ENCODE assay signal across 1 cellular context in the genomic region with DNA sequence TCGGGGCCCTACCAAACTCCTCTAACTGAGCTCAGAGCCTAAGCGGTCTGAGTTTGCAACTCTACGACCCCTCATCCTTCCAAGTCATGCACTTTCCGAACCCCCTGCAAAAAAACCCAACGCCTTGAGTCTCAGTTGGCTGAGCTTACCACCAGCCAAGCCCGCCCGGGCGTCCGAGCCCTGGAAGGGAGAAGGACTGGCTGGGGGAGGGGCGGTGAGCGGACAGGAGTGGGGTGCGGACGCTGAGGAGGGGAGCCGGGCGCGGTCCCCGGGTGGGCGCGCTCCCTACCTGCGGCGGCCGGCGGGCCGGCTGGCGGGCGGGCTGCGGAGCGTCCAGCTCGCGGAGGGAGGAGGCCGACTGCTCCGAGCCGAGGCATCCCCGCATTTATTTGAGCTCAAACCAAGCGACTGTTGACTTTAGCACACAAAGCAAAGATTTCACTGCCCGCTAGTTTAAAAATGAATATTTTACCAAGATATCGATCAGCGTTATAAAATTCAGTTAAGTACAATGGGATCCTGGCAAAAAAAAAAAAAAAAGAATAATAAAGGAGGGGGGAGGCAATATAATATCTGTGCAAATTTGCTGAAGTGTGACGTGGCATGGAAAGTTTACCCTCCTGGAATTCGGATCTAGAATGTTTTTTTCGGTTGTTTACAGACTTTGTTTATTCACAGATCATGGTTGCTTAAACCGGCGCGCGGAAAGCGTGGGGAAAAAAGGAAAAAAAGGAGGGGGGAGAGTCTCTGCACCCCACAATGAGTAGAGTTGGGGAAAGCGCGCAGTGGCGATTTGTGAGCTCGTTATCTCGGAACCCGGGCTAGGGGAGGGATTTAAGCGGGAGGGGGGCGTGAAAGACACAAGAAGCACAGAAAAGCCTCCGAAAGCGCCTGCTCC.
TF ChIP-seq lines count a peak whose summit lies in the region.

No MANE protein-coding gene starts in this region.

TF ChIP-seq in HepG2, 621 proteins besides CTCF, POLR2A, EP300 and RAD21 (continued from another document):
- no peak; the same call in 1 of the 2 replicates for TF ChIP-seq KAT7 (CRISPR knock-in tag; IDR thresholded peaks at IDR 0.05; ENCODE audit: borderline replicate concordance)
- TF ChIP-seq HDAC2 (CRISPR knock-in tag; IDR thresholded peaks at IDR 0.05) = no peak; the same call in 1 of the 2 replicates
- TF ChIP-seq ZSCAN21 (CRISPR knock-in tag; IDR thresholded peaks at IDR 0.05; ENCODE audit: borderline replicate concordance) = peak; percentile 65
- TF ChIP-seq, protein P1, sequence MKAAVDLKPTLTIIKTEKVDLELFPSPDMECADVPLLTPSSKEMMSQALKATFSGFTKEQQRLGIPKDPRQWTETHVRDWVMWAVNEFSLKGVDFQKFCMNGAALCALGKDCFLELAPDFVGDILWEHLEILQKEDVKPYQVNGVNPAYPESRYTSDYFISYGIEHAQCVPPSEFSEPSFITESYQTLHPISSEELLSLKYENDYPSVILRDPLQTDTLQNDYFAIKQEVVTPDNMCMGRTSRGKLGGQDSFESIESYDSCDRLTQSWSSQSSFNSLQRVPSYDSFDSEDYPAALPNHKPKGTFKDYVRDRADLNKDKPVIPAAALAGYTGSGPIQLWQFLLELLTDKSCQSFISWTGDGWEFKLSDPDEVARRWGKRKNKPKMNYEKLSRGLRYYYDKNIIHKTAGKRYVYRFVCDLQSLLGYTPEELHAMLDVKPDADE (CRISPR knock-in tag; IDR thresholded peaks at IDR 0.05) = no peak
- TF ChIP-seq, protein P2, sequence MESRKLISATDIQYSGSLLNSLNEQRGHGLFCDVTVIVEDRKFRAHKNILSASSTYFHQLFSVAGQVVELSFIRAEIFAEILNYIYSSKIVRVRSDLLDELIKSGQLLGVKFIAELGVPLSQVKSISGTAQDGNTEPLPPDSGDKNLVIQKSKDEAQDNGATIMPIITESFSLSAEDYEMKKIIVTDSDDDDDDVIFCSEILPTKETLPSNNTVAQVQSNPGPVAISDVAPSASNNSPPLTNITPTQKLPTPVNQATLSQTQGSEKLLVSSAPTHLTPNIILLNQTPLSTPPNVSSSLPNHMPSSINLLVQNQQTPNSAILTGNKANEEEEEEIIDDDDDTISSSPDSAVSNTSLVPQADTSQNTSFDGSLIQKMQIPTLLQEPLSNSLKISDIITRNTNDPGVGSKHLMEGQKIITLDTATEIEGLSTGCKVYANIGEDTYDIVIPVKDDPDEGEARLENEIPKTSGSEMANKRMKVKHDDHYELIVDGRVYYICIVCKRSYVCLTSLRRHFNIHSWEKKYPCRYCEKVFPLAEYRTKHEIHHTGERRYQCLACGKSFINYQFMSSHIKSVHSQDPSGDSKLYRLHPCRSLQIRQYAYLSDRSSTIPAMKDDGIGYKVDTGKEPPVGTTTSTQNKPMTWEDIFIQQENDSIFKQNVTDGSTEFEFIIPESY (CRISPR knock-in tag; IDR thresholded peaks at IDR 0.05) = no peak; the same call in 1 of the 2 replicates
- TF ChIP-seq ZFP90 (CRISPR knock-in tag; IDR thresholded peaks at IDR 0.05; ENCODE audit: borderline replicate concordance) = peak; percentile 17; the same call in 1 of the 2 replicates
- peak; percentile 92 for TF ChIP-seq RBFOX2 (IDR thresholded peaks at IDR 0.05; ENCODE audit: low read depth, low read length)
- no peak for TF ChIP-seq PAF1 (CRISPR knock-in tag; IDR thresholded peaks at IDR 0.05)
- TF ChIP-seq ZNF780A (CRISPR knock-in tag; IDR thresholded peaks at IDR 0.05) = no peak
- TF ChIP-seq ZNF331 (CRISPR knock-in tag; IDR thresholded peaks at IDR 0.05) = peak; percentile 38; the same call in 1 of the 2 replicates
- no peak for TF ChIP-seq HMGA1 (CRISPR knock-in tag; conservative IDR thresholded peaks at IDR 0.05)
- TF ChIP-seq PCBP1 (IDR thresholded peaks at IDR 0.05; ENCODE audit: borderline replicate concordance, low read depth, low read length) = 0 out of 2 replicates have a peak, but pooled peaks have one; percentile 35
- TF ChIP-seq PHF21A (CRISPR knock-in tag; IDR thresholded peaks at IDR 0.05) = peak; percentile 39; the same call in 1 of the 2 replicates
- TF ChIP-seq ZNF33A (CRISPR knock-in tag; IDR thresholded peaks at IDR 0.05; ENCODE audit: borderline replicate concordance) = no peak
- TF ChIP-seq ATF7 (IDR thresholded peaks at IDR 0.05) = no peak
- no peak; the same call in 1 of the 2 replicates for TF ChIP-seq ATF7 (CRISPR knock-in tag; IDR thresholded peaks at IDR 0.05)
- TF ChIP-seq PHF20 (CRISPR knock-in tag; IDR thresholded peaks at IDR 0.05) = no peak
- no peak for TF ChIP-seq ELK4 (CRISPR knock-in tag; IDR thresholded peaks at IDR 0.05; ENCODE audit: borderline replicate concordance)
- no peak for TF ChIP-seq CBX5 (CRISPR knock-in tag; IDR thresholded peaks at IDR 0.05; ENCODE audit: borderline replicate concordance)
- TF ChIP-seq DNMT3B (CRISPR knock-in tag; conservative IDR thresholded peaks at IDR 0.05) = no peak
- TF ChIP-seq MAF1 (CRISPR knock-in tag; IDR thresholded peaks at IDR 0.05; ENCODE audit: borderline replicate concordance) = no peak
- TF ChIP-seq AFF4 (CRISPR knock-in tag; IDR thresholded peaks at IDR 0.05) = no peak; the same call in 1 of the 2 replicates
- no peak for TF ChIP-seq POLR2AphosphoS2 (IDR thresholded peaks at IDR 0.05; ENCODE audit: low read depth, low read length)
- TF ChIP-seq MED1 (CRISPR knock-in tag; IDR thresholded peaks at IDR 0.05) = peak; percentile 77
- TF ChIP-seq NR0B2 (CRISPR knock-in tag; IDR thresholded peaks at IDR 0.05) = no peak; the same call in 1 of the 2 replicates
- TF ChIP-seq, protein P3, sequence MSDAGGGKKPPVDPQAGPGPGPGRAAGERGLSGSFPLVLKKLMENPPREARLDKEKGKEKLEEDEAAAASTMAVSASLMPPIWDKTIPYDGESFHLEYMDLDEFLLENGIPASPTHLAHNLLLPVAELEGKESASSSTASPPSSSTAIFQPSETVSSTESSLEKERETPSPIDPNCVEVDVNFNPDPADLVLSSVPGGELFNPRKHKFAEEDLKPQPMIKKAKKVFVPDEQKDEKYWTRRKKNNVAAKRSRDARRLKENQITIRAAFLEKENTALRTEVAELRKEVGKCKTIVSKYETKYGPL (CRISPR knock-in tag; IDR thresholded peaks at IDR 0.05) = no peak; the same call in 1 of the 2 replicates
- no peak for TF ChIP-seq ZNF205 (CRISPR knock-in tag; IDR thresholded peaks at IDR 0.05)
- peak; percentile 14; the same call in 1 of the 2 replicates for TF ChIP-seq TBX3 (IDR thresholded peaks at IDR 0.05; ENCODE audit: borderline replicate concordance)
